Comparison of ENCODE assay signal across 1 cellular context in the genomic region with DNA sequence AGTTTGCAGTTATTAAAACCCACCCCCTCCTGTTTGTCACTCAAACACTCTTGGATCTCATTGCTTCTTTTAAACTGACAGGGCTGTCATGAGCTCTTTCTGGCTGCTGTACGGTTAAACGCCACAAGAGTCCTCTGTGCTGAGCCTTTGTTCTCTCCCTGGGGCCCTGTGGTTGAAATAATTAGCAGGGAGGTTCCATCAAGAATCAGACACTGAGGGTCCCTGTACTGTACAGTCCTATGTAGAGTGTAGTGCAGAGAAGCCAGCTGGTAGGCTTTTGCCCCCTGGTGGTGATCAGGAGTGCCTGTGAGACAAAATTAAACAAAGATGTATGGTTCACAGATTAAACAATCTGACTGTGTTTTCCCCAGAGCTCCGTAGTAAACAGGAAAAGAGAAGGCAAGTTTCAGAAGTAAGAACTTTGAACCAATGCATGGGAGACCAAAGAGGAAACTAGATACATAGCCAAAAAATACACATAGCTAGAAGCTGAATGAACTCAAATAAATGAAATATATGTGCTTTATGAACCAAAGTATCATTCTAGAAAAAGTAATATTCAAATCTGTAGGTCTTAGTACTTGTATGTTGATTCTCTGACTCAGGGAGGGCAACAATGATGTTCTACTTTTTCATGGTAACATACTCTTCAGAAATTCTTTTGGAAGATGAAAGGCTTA.
A peak's percentile ranks its signal among the peaks of the same experiment; 100 is the strongest.
TF ChIP-seq lines count a peak whose summit lies in the region.

No MANE protein-coding gene starts in this region.

TF ChIP-seq in HEK293, 187 proteins besides CTCF, POLR2A, EP300 and RAD21 (continued from another document):
- TF ChIP-seq ZNF596 (tag by site-specific recombination; IDR thresholded peaks at IDR 0.05) (no peak), ZNF416 (tag by site-specific recombination; IDR thresholded peaks at IDR 0.05) (no peak), MYNN (tag by site-specific recombination; IDR thresholded peaks at IDR 0.05; ENCODE audit: borderline replicate concordance) (peak; percentile 23; the same call in 1 of the 2 replicates), ZBTB48 (tag by site-specific recombination; IDR thresholded peaks at IDR 0.05) (no peak; the same call in 1 of the 2 replicates), ZNF341 (tag by site-specific recombination; IDR thresholded peaks at IDR 0.05; ENCODE audit: low read depth) (0 out of 2 replicates have a peak, but pooled peaks have one; percentile 30)
- TF ChIP-seq, protein P1, sequence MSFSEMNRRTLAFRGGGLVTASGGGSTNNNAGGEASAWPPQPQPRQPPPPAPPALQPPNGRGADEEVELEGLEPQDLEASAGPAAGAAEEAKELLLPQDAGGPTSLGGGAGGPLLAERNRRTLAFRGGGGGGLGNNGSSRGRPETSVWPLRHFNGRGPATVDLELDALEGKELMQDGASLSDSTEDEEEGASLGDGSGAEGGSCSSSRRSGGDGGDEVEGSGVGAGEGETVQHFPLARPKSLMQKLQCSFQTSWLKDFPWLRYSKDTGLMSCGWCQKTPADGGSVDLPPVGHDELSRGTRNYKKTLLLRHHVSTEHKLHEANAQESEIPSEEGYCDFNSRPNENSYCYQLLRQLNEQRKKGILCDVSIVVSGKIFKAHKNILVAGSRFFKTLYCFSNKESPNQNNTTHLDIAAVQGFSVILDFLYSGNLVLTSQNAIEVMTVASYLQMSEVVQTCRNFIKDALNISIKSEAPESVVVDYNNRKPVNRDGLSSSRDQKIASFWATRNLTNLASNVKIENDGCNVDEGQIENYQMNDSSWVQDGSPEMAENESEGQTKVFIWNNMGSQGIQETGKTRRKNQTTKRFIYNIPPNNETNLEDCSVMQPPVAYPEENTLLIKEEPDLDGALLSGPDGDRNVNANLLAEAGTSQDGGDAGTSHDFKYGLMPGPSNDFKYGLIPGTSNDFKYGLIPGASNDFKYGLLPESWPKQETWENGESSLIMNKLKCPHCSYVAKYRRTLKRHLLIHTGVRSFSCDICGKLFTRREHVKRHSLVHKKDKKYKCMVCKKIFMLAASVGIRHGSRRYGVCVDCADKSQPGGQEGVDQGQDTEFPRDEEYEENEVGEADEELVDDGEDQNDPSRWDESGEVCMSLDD (tag by site-specific recombination; IDR thresholded peaks at IDR 0.05), result no peak
